Comparison of ENCODE assay signal across 21 cellular contexts in the genomic region with DNA sequence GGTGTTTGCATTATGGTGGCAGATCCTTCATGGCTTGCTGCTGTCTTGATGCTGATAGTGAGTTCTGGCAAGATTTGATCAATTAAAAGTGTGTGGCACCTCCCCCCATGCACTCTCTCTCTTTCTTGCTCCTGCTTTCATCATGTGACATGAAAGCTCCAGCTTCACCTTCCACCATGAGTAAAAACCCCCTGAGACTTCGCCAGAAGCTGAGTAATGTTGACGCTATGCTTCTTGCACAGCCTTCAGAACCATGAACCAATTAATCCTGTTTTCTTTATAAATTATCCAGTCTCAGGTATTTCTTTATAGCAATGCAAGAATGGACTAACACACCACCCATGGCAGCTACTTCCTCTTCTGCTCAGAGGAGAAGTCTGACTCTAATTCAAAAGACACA.
DNase-seq lines count a peak whose midpoint lies in the region; ATAC-seq and TF ChIP-seq lines count a peak whose summit lies in the region.
"Had no signal": no experiment of that assay in that cellular context is flagged by ENCODE, and none has a peak within 500 bp of the region (broad histone marks: within the 10 kb centered on the region; RNA-seq: fewer than 3 reads in every experiment).

No MANE protein-coding gene starts in this region.

- no peak for ATAC-seq in heart left ventricle
- ATAC-seq: CD8-positive, alpha-beta T cell; Right ventricle myocardium inferior had no signal

- H3K27me3 ChIP-seq in neural progenitor cell = no peaks in the 10 kb centered on the region
- no peaks in the 10 kb centered on the region for H3K27me3 ChIP-seq in sigmoid colon
- no peaks in the 10 kb centered on the region for H3K27me3 ChIP-seq in heart left ventricle

- H3K36me3 ChIP-seq in neural progenitor cell = no peaks in the 10 kb centered on the region
- H3K36me3 ChIP-seq in sigmoid colon = no peaks in the 10 kb centered on the region
- no peaks in the 10 kb centered on the region for H3K36me3 ChIP-seq in heart left ventricle

- no peaks in the 10 kb centered on the region for H3K79me2 ChIP-seq in neural progenitor cell (ENCODE audit: low read depth)

- peak; percentile 7 for DNase-seq in EH (ENCODE audit: low read depth)
- DNase-seq in OCI-M1 (lab: John Stamatoyannopoulos, UW) = peak; percentile 57
- peak; percentile 30 to 36 for DNase-seq in erythroblast (lab: John Stamatoyannopoulos, UW)
- DNase-seq in neural progenitor cell (ENCODE audit: low spot score) = no peak
- no peak for DNase-seq in HUDEP-2 (lab: John Stamatoyannopoulos, UW; ENCODE audit: unreplicated experiment in 76 of 76)
- no peak for DNase-seq in sigmoid colon
- DNase-seq in heart left ventricle = no peak
- DNase-seq in SHP77 treated with DMSO at 0.1 percent for 48 hours (lab: John Stamatoyannopoulos, UW) = no peak
- DNase-seq: 8988T; AML-193; CD8-positive, alpha-beta T cell; DND-41; GOT3; HCEC 1CT; Karpas-422; NCI-H1417; NCI-H1694 treated with DMSO at 0.1 percent for 48 hours; NCI-H2081 treated with DMSO at 0.1 percent for 48 hours; NCI-H2171 treated with DMSO at 0.1 percent for 48 hours; NCI-H526 had no signal

- no peak overlapping the region for H2AFZ ChIP-seq in neural progenitor cell (replicated peaks)

- H3K36me3 Mint-ChIP-seq in neural progenitor cell = peaks cover 26% of the 10 kb centered on the region
- H3K36me3 Mint-ChIP-seq: CD8-positive, alpha-beta T cell had no signal

- TF ChIP-seq CTCF in neural progenitor cell (IDR thresholded peaks at IDR 0.05) (no peak), sigmoid colon (IDR thresholded peaks at IDR 0.05) (no peak), heart left ventricle (IDR thresholded peaks at IDR 0.05) (no peak)

- H3K9me3 ChIP-seq in neural progenitor cell (ENCODE audit: low read depth) (no peaks in the 10 kb centered on the region), sigmoid colon (no peaks in the 10 kb centered on the region), heart left ventricle (no peaks in the 10 kb centered on the region)

- H3K4me3 Mint-ChIP-seq in neural progenitor cell = no peak overlapping the region
- H3K4me3 Mint-ChIP-seq: CD8-positive, alpha-beta T cell had no signal

- 93 to 97% methylated on average over 2 of the region's 2 CpGs for WGBS in sigmoid colon, 2 donors
- WGBS in heart left ventricle, 4 donors = 93 to 97% (median 96%) methylated on average over 2 of the region's 2 CpGs

- no peak for TF ChIP-seq EP300 in sigmoid colon (IDR thresholded peaks at IDR 0.05)

- no peaks in the 10 kb centered on the region for H4K20me1 ChIP-seq in neural progenitor cell (ENCODE audit: low read depth)

- H3K9me3 Mint-ChIP-seq in neural progenitor cell = peaks cover 24% of the 10 kb centered on the region

- no peak overlapping the region for H3K27ac ChIP-seq in neural progenitor cell
- no peak overlapping the region for H3K27ac ChIP-seq in sigmoid colon
- no peak overlapping the region for H3K27ac ChIP-seq in heart left ventricle

- peaks cover 20% of the 10 kb centered on the region for H3K4me1 Mint-ChIP-seq in neural progenitor cell

- TF ChIP-seq POLR2A in erythroblast (IDR thresholded peaks at IDR 0.05; ENCODE audit: low read length) = no peak
- no peak for TF ChIP-seq POLR2A in sigmoid colon (IDR thresholded peaks at IDR 0.05)
- TF ChIP-seq POLR2A in heart left ventricle (IDR thresholded peaks at IDR 0.05) = no peak

- no peak overlapping the region for H3K4me3 ChIP-seq in neural progenitor cell
- no peak overlapping the region for H3K4me3 ChIP-seq in sigmoid colon
- H3K4me3 ChIP-seq in heart left ventricle = no peak overlapping the region

- H3K9ac ChIP-seq in neural progenitor cell = no peak overlapping the region

- peaks cover 2% of the 10 kb centered on the region for H3K27me3 Mint-ChIP-seq in neural progenitor cell (ENCODE audit: insufficient read depth, low read depth)

- no peaks in the 10 kb centered on the region for H3F3A ChIP-seq in neural progenitor cell (ENCODE audit: low read depth)

- H3K4me2 ChIP-seq in neural progenitor cell = no peak overlapping the region

- peaks cover 9% of the 10 kb centered on the region for H3K4me1 ChIP-seq in neural progenitor cell
- no peaks in the 10 kb centered on the region for H3K4me1 ChIP-seq in sigmoid colon
- no peaks in the 10 kb centered on the region for H3K4me1 ChIP-seq in heart left ventricle

- intact Hi-C loops in sigmoid colon (cut with DNase I) (no loop called here), heart left ventricle (cut with DNase I) (no loop called here)

- H3K27ac Mint-ChIP-seq in neural progenitor cell = peak overlapping the region; percentile 76
- H3K27ac Mint-ChIP-seq: CD8-positive, alpha-beta T cell had no signal

Comparison
In these comparisons a context has a peak if more than half of its experiments do, and no peak if none do; other contexts are left out.
1. DNase-seq: peak in EH (single experiment), OCI-M1 (single experiment) and erythroblast (2 of 2); none in neural progenitor cell (single experiment), HUDEP-2 (0 of 76), sigmoid colon (single experiment), heart left ventricle (0 of 5) and SHP77 treated with DMSO at 0.1 percent for 48 hours (single experiment).